ENCODE assay signal across 32 cellular contexts in the genomic region with DNA sequence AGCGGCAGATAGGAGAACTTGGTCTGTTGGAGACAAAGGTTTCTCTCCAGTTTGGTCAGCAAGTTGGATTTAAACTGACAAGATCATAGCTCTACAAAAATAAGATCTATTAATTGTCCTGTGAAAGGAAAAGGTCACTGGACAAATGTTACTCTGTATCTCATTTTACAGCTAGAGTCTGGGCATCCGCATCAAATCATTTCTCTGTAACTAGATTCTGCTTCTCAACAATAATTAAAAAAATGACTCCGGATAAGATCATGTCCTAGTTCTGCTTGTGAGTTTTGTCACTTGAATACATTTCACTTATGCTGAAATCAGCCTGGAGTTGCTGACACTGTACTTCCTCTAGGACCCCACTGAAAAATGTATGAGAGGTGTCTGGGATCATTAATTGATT.
"Had no signal": no experiment of that assay in that cellular context is flagged by ENCODE, and none has a peak within 500 bp of the region (broad histone marks: within the 10 kb centered on the region; RNA-seq: fewer than 3 reads in every experiment).

No MANE protein-coding gene starts in this region.

- H3K27me3 ChIP-seq: ascending aorta, cardiac muscle cell had no signal

- H3K27ac Mint-ChIP-seq: activated B cell treated with CpG ODN at 0.5 μM for 24 hours; activated CD4-positive, alpha-beta memory T cell treated with anti-CD3 and anti-CD28 coated beads for 36 hours; activated CD4-positive, alpha-beta T cell treated with anti-CD3 and anti-CD28 coated beads, Interleukin-2, amount 10 ng/mL, durations not matched to agents 24 days and 14 days; activated CD8-positive, alpha-beta T cell treated with anti-CD3 and anti-CD28 coated beads for 36 hours; activated naive CD4-positive, alpha-beta T cell treated with anti-CD3 and anti-CD28 coated beads for 36 hours; activated naive CD4-positive, alpha-beta T cell treated with anti-CD3 and anti-CD28 coated beads, Interleukin-2, amount 50 U/mL, for 72 hours; activated naive CD8-positive, alpha-beta T cell treated with anti-CD3 and anti-CD28 coated beads for 36 hours; activated T-cell treated with anti-CD3 and anti-CD28 coated beads, Interleukin-2, amount 50 U/mL, for 72 hours; activated T-helper 1 cell treated with anti-CD3 and anti-CD28 coated beads, Interleukin-12 subunit alpha, Interleukin-12 subunit beta, Interleukin-2, Interleukin-4 antibody, amounts not matched to agents 30 ng/mL and 10 ng/mL and 1 ng/mL, durations not matched to agents 14 hours and 24 hours and 36 hours; activated T-helper 17 cell treated with anti-CD3 and anti-CD28 coated beads, Interleukin-2, amount 50 U/mL, for 72 hours; brain; T-cell; T-helper 17 cell had no signal

- H3K9me3 ChIP-seq: ascending aorta had no signal

- H3K4me3 Mint-ChIP-seq: activated B cell treated with CpG ODN at 0.5 μM for 24 hours; activated CD4-positive, alpha-beta memory T cell treated with anti-CD3 and anti-CD28 coated beads for 36 hours; activated CD4-positive, alpha-beta T cell treated with anti-CD3 and anti-CD28 coated beads, Interleukin-2, amount 10 ng/mL, durations not matched to agents 24 days and 14 days; activated CD8-positive, alpha-beta T cell treated with anti-CD3 and anti-CD28 coated beads for 36 hours; activated naive CD4-positive, alpha-beta T cell treated with anti-CD3 and anti-CD28 coated beads for 36 hours; activated naive CD8-positive, alpha-beta T cell treated with anti-CD3 and anti-CD28 coated beads for 36 hours; activated T-cell treated with anti-CD3 and anti-CD28 coated beads, Interleukin-2, amount 50 U/mL, for 4 hours; activated T-cell treated with anti-CD3 and anti-CD28 coated beads, Interleukin-2, amount 50 U/mL, for 72 hours; activated T-helper 1 cell treated with anti-CD3 and anti-CD28 coated beads, Interleukin-12 subunit alpha, Interleukin-12 subunit beta, Interleukin-2, Interleukin-4 antibody, amounts not matched to agents 30 ng/mL and 10 ng/mL and 1 ng/mL, durations not matched to agents 14 hours and 24 hours and 36 hours; activated T-helper 17 cell treated with anti-CD3 and anti-CD28 coated beads, Interleukin-2, amount 50 U/mL, for 72 hours; brain; central memory CD8-positive, alpha-beta T cell; T-cell; T-helper 17 cell had no signal

- H3K36me3 ChIP-seq: ascending aorta, cardiac muscle cell had no signal

- ATAC-seq: activated CD8-positive, alpha-beta T cell treated with anti-CD3 and anti-CD28 coated beads for 36 hours; activated naive CD4-positive, alpha-beta T cell treated with anti-CD3 and anti-CD28 coated beads, Interleukin-2, amount 50 U/mL, for 72 hours; activated T-cell treated with anti-CD3 and anti-CD28 coated beads, Interleukin-2, amount 50 U/mL, for 4 hours; activated T-cell treated with anti-CD3 and anti-CD28 coated beads, Interleukin-2, amount 50 U/mL, for 72 hours; activated T-helper 17 cell treated with anti-CD3 and anti-CD28 coated beads, Interleukin-2, amount 50 U/mL, for 72 hours; T-cell; T-helper 17 cell had no signal

- DNase-seq: activated B cell treated with CpG ODN at 0.5 μM for 24 hours; activated CD4-positive, alpha-beta memory T cell treated with anti-CD3 and anti-CD28 coated beads for 36 hours; activated CD4-positive, alpha-beta T cell treated with anti-CD3 and anti-CD28 coated beads for 4 hours; activated CD4-positive, alpha-beta T cell treated with anti-CD3 and anti-CD28 coated beads, Interleukin-2, amount 10 ng/mL, durations not matched to agents 24 days and 14 days; activated CD4-positive, alpha-beta T cell treated with anti-CD3 and anti-CD28 coated beads, Interleukin-2, amount 50 U/mL, for 1 hour; activated CD4-positive, alpha-beta T cell treated with anti-CD3 and anti-CD28 coated beads, Interleukin-2, amount 50 U/mL, for 4 hours; activated CD4-positive, CD25-positive, alpha-beta regulatory T cell treated with anti-CD3 and anti-CD28 coated beads, Interleukin-2, amount 50 U/mL, for 72 hours; activated CD8-positive, alpha-beta memory T cell treated with anti-CD3 and anti-CD28 coated beads, Interleukin-2, amount 50 U/mL, for 4 hours; activated CD8-positive, alpha-beta T cell treated with anti-CD3 and anti-CD28 coated beads for 36 hours; activated effector memory CD4-positive, alpha-beta T cell treated with anti-CD3 and anti-CD28 coated beads, Interleukin-2, amount 50 U/mL, for 16 hours; activated gamma-delta T cell treated with Interleukin-2 at 50 U/mL for 16 hours; activated naive CD4-positive, alpha-beta T cell; activated naive CD4-positive, alpha-beta T cell treated with anti-CD3 and anti-CD28 coated beads for 36 hours; activated naive CD4-positive, alpha-beta T cell treated with anti-CD3 and anti-CD28 coated beads, Interleukin-2, amount 50 U/mL, for 16 hours; activated naive CD8-positive, alpha-beta T cell treated with anti-CD3 and anti-CD28 coated beads for 36 hours; activated T-cell treated with anti-CD3 and anti-CD28 coated beads for 4 hours; activated T-cell treated with anti-CD3 and anti-CD28 coated beads, Interleukin-2, amount 50 U/mL, for 1 hour; activated T-cell treated with anti-CD3 and anti-CD28 coated beads, Interleukin-2, amount 50 U/mL, for 4 hours; activated T-cell treated with anti-CD3 and anti-CD28 coated beads, Interleukin-2, amount 50 U/mL, for 72 hours; amygdala; anterior cingulate cortex; caudate nucleus; cerebellar nuclear complex; T-cell; T-helper 17 cell had no signal

- H3K4me3 ChIP-seq: ascending aorta, cardiac muscle cell had no signal

- H3K9me3 Mint-ChIP-seq: activated B cell treated with CpG ODN at 0.5 μM for 24 hours; activated CD4-positive, alpha-beta memory T cell treated with anti-CD3 and anti-CD28 coated beads for 36 hours; activated CD4-positive, alpha-beta T cell treated with anti-CD3 and anti-CD28 coated beads, Interleukin-2, amount 10 ng/mL, durations not matched to agents 24 days and 14 days; activated CD8-positive, alpha-beta T cell treated with anti-CD3 and anti-CD28 coated beads for 36 hours; activated naive CD4-positive, alpha-beta T cell treated with anti-CD3 and anti-CD28 coated beads for 36 hours; activated naive CD4-positive, alpha-beta T cell treated with anti-CD3 and anti-CD28 coated beads, Interleukin-2, amount 50 U/mL, for 72 hours; activated naive CD8-positive, alpha-beta T cell treated with anti-CD3 and anti-CD28 coated beads for 36 hours; activated T-cell treated with anti-CD3 and anti-CD28 coated beads, Interleukin-2, amount 50 U/mL, for 4 hours; activated T-cell treated with anti-CD3 and anti-CD28 coated beads, Interleukin-2, amount 50 U/mL, for 72 hours; activated T-helper 1 cell treated with anti-CD3 and anti-CD28 coated beads, Interleukin-12 subunit alpha, Interleukin-12 subunit beta, Interleukin-2, Interleukin-4 antibody, amounts not matched to agents 30 ng/mL and 10 ng/mL and 1 ng/mL, durations not matched to agents 14 hours and 24 hours and 36 hours; activated T-helper 17 cell treated with anti-CD3 and anti-CD28 coated beads, Interleukin-2, amount 50 U/mL, for 72 hours; brain; central memory CD8-positive, alpha-beta T cell; T-cell had no signal

- H3K27ac ChIP-seq: ascending aorta, cardiac muscle cell had no signal

- H3K4me1 Mint-ChIP-seq: activated B cell treated with CpG ODN at 0.5 μM for 24 hours; activated naive CD8-positive, alpha-beta T cell treated with anti-CD3 and anti-CD28 coated beads for 36 hours; activated T-helper 17 cell treated with anti-CD3 and anti-CD28 coated beads, Interleukin-2, amount 50 U/mL, for 72 hours; brain; central memory CD8-positive, alpha-beta T cell; T-cell had no signal

- H3K36me3 Mint-ChIP-seq: activated CD4-positive, alpha-beta memory T cell treated with anti-CD3 and anti-CD28 coated beads for 36 hours; activated naive CD4-positive, alpha-beta T cell treated with anti-CD3 and anti-CD28 coated beads, Interleukin-2, amount 50 U/mL, for 72 hours; activated naive CD8-positive, alpha-beta T cell treated with anti-CD3 and anti-CD28 coated beads for 36 hours; brain; T-cell had no signal
